8 cellular contexts compared by ENCODE assay signal in the genomic region with DNA sequence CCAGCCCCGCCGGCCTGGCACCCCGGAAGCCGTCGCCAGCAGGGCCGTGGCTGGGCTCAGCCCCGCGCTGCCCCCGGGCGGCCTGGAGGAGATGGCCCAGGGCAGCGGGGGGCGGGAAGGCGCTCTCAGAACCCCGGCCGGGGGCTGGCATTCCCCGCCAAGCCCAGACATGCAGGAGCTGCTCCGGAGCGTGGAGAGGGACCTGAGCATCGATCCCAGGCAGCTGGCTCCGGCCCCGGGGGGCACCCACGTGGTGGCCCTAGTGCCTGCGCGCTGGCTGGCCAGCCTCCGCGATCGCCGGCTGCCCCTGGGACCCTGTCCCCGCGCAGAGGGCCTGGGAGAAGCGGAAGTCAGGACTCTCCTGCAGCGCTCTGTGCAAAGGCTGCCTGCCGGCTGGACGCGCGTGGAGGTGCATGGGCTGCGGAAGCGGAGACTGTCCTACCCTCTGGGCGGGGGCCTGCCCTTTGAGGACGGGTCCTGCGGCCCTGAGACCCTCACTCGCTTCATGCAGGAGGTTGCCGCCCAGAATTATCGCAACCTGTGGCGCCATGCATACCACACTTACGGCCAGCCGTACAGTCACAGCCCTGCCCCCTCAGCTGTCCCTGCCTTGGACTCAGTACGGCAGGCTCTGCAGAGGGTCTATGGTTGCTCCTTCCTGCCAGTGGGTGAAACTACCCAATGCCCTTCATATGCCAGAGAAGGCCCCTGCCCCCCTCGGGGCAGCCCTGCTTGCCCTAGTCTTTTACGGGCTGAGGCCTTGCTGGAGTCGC. TPM values are rescaled to one million over a fixed set of nuclear protein-coding genes. Genes with fewer than 3 reads are reported as not detected.
A peak's percentile ranks its signal among the peaks of the same experiment; 100 is the strongest.
DNase-seq lines count a peak whose midpoint lies in the region; ATAC-seq and TF ChIP-seq lines count a peak whose summit lies in the region.

No MANE protein-coding gene starts in this region.

- no peaks in the 10 kb centered on the region for H3K27me3 Mint-ChIP-seq in natural killer cell (ENCODE audit: low read depth in 2 of 2)

- peak overlapping the region; percentile 79 for H3K4me3 Mint-ChIP-seq in natural killer cell

- peak overlapping the region; percentile 62 to 88 for H3K27ac Mint-ChIP-seq in natural killer cell

- H3K4me3 ChIP-seq in epithelial cell of esophagus (ENCODE audit: low read length) = peak overlapping the region; percentile 60

- peaks cover 20 to 46% of the 10 kb centered on the region in 2 donors for H3K4me1 Mint-ChIP-seq in natural killer cell

- no peaks in the 10 kb centered on the region for H3K36me3 Mint-ChIP-seq in natural killer cell

- H3K9me3 Mint-ChIP-seq in natural killer cell = no peaks in the 10 kb centered on the region

- intact Hi-C loops in natural killer cell (cut with micrococcal nuclease) = loop anchor here (5.0 kb wide), 2 partner anchors 57 to 142 kb away; no protein-coding TSS in a partner anchor

- DNase-seq in RPMI8226 = peak; percentile 21
- DNase-seq in epithelial cell of esophagus (ENCODE audit: low read depth) = no peak
- no peak for DNase-seq in natural killer cell
- DNase-seq in Ammon's horn (ENCODE audit: low spot score) = no peak
- no peak for DNase-seq in NCI-H2196 treated with DMSO at 0.1 percent for 48 hours (lab: John Stamatoyannopoulos, UW; ENCODE audit: unreplicated experiment)

- peak; percentile 42 for ATAC-seq in GM18498 (IDR thresholded peaks at IDR 0.05; ENCODE audit: unreplicated experiment)
- peak; percentile 40 for ATAC-seq in HG02642 (IDR thresholded peaks at IDR 0.05; ENCODE audit: poor library complexity, unreplicated experiment)
- ATAC-seq in natural killer cell = peak; percentile 56 to 72 (median 68)
- no peak for ATAC-seq in HG03378 (IDR thresholded peaks at IDR 0.05; ENCODE audit: unreplicated experiment)

- TF ChIP-seq CTCF in epithelial cell of esophagus (IDR thresholded peaks at IDR 0.05; ENCODE audit: insufficient read depth, low read depth, low read length, missing control alignments) = no peak
- no peak for TF ChIP-seq CTCF in natural killer cell (IDR thresholded peaks at IDR 0.05)

RNA-seq across cellular contexts. Expression of gene WDR81, which starts 0.6 kb away (rescaled TPM):
- 10 to 100 TPM; 40.8 to 54.2 (median 46.2) TPM for total RNA-seq in natural killer cell

RNA-seq across cellular contexts. Expression of gene TLCD2, which starts 14.9 kb away (rescaled TPM):
- total RNA-seq in natural killer cell = under 1 TPM; 0.18 to 0.28 (median 0.28) TPM

RNA-seq across cellular contexts. Expression of gene SERPINF2, which starts 17.6 kb away (rescaled TPM):
- total RNA-seq in natural killer cell = under 1 TPM; 0.47 to 0.84 (median 0.48) TPM

RNA-seq across cellular contexts. Expression of gene SERPINF1, which starts 36.8 kb away (rescaled TPM):
- 1 to 10 TPM in 2 of 3 donors, not detected in 1; 1.0 to 2.1 TPM for total RNA-seq in natural killer cell

RNA-seq across cellular contexts. Expression of gene PRPF8, which starts 40.4 kb away (rescaled TPM):
- 100 to 1,000 TPM; 475 to 508 (median 480) TPM for total RNA-seq in natural killer cell
